ENCODE assay signal across 1 cellular context in the genomic region with DNA sequence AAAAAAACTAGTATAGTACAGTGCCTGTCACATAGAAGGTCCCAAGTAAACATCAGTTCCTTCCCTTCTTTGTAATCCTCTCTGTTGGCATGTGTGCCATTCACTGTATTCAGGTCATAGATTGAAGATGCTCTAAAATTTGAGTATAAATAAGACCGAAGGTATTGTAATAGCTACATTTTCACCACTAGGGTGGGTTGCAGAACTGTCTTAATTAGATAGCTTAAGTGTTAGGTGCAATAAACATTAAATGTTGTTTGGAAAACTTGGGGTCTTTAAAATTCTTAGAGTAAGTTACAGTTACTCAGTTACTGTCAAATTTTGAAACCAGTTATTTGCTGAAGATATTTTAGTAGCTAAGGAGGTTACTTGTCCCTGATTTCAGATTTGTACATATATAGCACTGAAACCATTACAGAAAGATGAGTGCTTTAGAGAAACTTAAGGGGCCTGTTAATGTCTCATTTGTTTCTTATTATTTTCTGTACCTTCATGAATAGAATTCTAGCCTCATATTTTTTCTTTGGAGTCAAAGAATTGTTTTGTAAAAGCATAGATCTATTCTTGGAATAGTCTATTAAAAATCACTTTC.
TF ChIP-seq lines count a peak whose summit lies in the region.

No MANE protein-coding gene starts in this region.

TF ChIP-seq in H1, 55 proteins besides CTCF, POLR2A, EP300 and RAD21:
- TF ChIP-seq TEAD4 (IDR thresholded peaks at IDR 0.05; ENCODE audit: low read depth, low read length): no peak
- TF ChIP-seq CBX8 (IDR thresholded peaks at IDR 0.05; ENCODE audit: borderline replicate concordance, low read depth, low read length): no peak
- no peak for TF ChIP-seq KDM4A (IDR thresholded peaks at IDR 0.05; ENCODE audit: low read depth, low read length, severe bottlenecking)
- TF ChIP-seq EZH2 (IDR thresholded peaks at IDR 0.05; ENCODE audit: low read depth, low read length, severe bottlenecking): no peak
- TF ChIP-seq GTF2F1 (IDR thresholded peaks at IDR 0.05; ENCODE audit: borderline replicate concordance, low read depth, low read length): no peak
- TF ChIP-seq PHF8 (conservative IDR thresholded peaks at IDR 0.05; ENCODE audit: low read depth, low read length): no peak
- TF ChIP-seq ZNF274 (IDR thresholded peaks at IDR 0.05; ENCODE audit: borderline replicate concordance, extremely low read depth, low read length): no peak
- no peak for TF ChIP-seq YY1 (IDR thresholded peaks at IDR 0.05; ENCODE audit: low read depth, low read length)
- no peak for TF ChIP-seq RFX5 (IDR thresholded peaks at IDR 0.05; ENCODE audit: borderline replicate concordance, low read depth, low read length)
- no peak for TF ChIP-seq FOSL1 (IDR thresholded peaks at IDR 0.05; ENCODE audit: insufficient read depth, low read depth, low read length)
- TF ChIP-seq POLR2AphosphoS5 (IDR thresholded peaks at IDR 0.05; ENCODE audit: low read depth, low read length): no peak
- no peak for TF ChIP-seq SP2 (IDR thresholded peaks at IDR 0.05; ENCODE audit: low read length)
- no peak for TF ChIP-seq CHD1 (IDR thresholded peaks at IDR 0.05; ENCODE audit: low read depth, low read length)
- TF ChIP-seq ASH2L (IDR thresholded peaks at IDR 0.05; ENCODE audit: low read length): no peak
- no peak for TF ChIP-seq KDM5A (IDR thresholded peaks at IDR 0.05; ENCODE audit: low read length)
- no peak for TF ChIP-seq POU5F1 (IDR thresholded peaks at IDR 0.05; ENCODE audit: low read depth, low read length)
- TF ChIP-seq HDAC6 (IDR thresholded peaks at IDR 0.05; ENCODE audit: low read depth, low read length): no peak
- TF ChIP-seq, protein P1, sequence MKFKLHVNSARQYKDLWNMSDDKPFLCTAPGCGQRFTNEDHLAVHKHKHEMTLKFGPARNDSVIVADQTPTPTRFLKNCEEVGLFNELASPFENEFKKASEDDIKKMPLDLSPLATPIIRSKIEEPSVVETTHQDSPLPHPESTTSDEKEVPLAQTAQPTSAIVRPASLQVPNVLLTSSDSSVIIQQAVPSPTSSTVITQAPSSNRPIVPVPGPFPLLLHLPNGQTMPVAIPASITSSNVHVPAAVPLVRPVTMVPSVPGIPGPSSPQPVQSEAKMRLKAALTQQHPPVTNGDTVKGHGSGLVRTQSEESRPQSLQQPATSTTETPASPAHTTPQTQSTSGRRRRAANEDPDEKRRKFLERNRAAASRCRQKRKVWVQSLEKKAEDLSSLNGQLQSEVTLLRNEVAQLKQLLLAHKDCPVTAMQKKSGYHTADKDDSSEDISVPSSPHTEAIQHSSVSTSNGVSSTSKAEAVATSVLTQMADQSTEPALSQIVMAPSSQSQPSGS (IDR thresholded peaks at IDR 0.05; ENCODE audit: low read length): no peak
- TF ChIP-seq RXRA (IDR thresholded peaks at IDR 0.05; ENCODE audit: insufficient read depth, low read depth, low read length): no peak
- TF ChIP-seq HDAC2 (IDR thresholded peaks at IDR 0.05; ENCODE audit: borderline replicate concordance in 1 of 2, low read depth in 2 of 2, low read length in 2 of 2): no peak
TF ChIP-seq in H1: peak in this region for 0.
